2 cellular contexts compared by ENCODE assay signal in genomic region chr21:22827422-22827821, GRCh38.
A peak's percentile ranks its signal among the peaks of the same experiment; 100 is the strongest.
TF ChIP-seq lines count a peak whose summit lies in the region.

No MANE protein-coding gene starts in this region.

TF ChIP-seq in HepG2, 621 proteins besides CTCF, POLR2A, EP300 and RAD21 (continued from another document):
- TF ChIP-seq, protein P1, sequence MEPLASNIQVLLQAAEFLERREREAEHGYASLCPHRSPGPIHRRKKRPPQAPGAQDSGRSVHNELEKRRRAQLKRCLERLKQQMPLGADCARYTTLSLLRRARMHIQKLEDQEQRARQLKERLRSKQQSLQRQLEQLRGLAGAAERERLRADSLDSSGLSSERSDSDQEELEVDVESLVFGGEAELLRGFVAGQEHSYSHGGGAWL (CRISPR knock-in tag; IDR thresholded peaks at IDR 0.05): no peak

TF ChIP-seq in SK-N-SH, 30 proteins besides CTCF, POLR2A, EP300 and RAD21:
- TF ChIP-seq, protein P2, sequence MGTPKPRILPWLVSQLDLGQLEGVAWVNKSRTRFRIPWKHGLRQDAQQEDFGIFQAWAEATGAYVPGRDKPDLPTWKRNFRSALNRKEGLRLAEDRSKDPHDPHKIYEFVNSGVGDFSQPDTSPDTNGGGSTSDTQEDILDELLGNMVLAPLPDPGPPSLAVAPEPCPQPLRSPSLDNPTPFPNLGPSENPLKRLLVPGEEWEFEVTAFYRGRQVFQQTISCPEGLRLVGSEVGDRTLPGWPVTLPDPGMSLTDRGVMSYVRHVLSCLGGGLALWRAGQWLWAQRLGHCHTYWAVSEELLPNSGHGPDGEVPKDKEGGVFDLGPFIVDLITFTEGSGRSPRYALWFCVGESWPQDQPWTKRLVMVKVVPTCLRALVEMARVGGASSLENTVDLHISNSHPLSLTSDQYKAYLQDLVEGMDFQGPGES (IDR thresholded peaks at IDR 0.05; ENCODE audit: low read depth, low read length): no peak
- peak; percentile 78 for TF ChIP-seq GATA2 (CRISPR knock-in tag; IDR thresholded peaks at IDR 0.05)
